ENCODE assay signal across 23 cellular contexts in the genomic region with DNA sequence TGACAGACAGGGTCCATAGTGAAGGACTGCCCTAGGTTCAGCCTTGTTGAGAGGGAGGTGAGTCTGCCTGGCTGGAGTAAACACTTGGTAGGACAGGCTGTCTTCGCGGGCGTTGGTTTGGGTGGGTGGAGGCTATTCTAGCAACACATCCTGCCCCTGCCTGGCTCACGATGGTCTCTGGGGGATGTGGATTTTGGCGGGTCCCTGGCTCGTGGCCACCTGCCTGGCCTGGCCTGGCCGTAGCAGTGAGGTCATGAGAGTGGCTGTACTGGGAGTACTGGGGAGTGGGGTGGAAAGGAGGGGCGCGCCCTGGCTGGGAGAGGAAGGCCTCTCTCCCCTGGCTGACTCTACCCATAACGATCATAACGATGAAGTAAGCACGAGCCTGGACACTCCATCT. TPM values are rescaled to one million over a fixed set of nuclear protein-coding genes. Genes with fewer than 3 reads are reported as not detected.
DNase-seq lines count a peak whose midpoint lies in the region; ATAC-seq, FAIRE-seq and TF ChIP-seq lines count a peak whose summit lies in the region.
"Had no signal": no experiment of that assay in that cellular context is flagged by ENCODE, and none has a peak within 500 bp of the region (broad histone marks: within the 10 kb centered on the region; RNA-seq: fewer than 3 reads in every experiment).

No MANE protein-coding gene starts in this region.

- H3K36me3 Mint-ChIP-seq in activated naive CD8-positive, alpha-beta T cell treated with anti-CD3 and anti-CD28 coated beads, Interleukin-2, amount 50 U/mL, for 24 hours (ENCODE audit: low read depth), result no peaks in the 10 kb centered on the region
- H3K36me3 Mint-ChIP-seq: activated CD8-positive, alpha-beta memory T cell treated with anti-CD3 and anti-CD28 coated beads, Interleukin-2, amount 10 ng/mL, durations not matched to agents 7 days and 5 days; activated naive CD4-positive, alpha-beta T cell treated with anti-CD3 and anti-CD28 coated beads, Interleukin-2, amount 50 U/mL, for 72 hours; CD4-positive, CD25-positive, alpha-beta regulatory T cell had no signal

- H2BK5ac ChIP-seq in neuronal stem cell (ENCODE audit: low read length), result no peak overlapping the region

- H3K36me3 ChIP-seq in K562 (ENCODE audit: control insufficient read depth, insufficient read depth, low read length) (no peaks in the 10 kb centered on the region), neuronal stem cell (replicated peaks in 1 of 2; ENCODE audit: control insufficient read depth in 2 of 2, insufficient read depth in 2 of 2, low read length in 2 of 2) (no peaks in the 10 kb centered on the region), tibial artery (no peaks in the 10 kb centered on the region), left lung (no peaks in the 10 kb centered on the region)
- H3K36me3 ChIP-seq: SJCRH30, spleen had no signal

- no peak overlapping the region for H4K91ac ChIP-seq in neuronal stem cell (ENCODE audit: low read depth, low read length, poor library complexity)

- 44% methylated on average over 12 of the region's 12 CpGs for WGBS in K562 (ENCODE audit: insufficient coverage, low coverage, missing lambda C conversion rate)
- WGBS in neuronal stem cell (ENCODE audit: extremely low coverage in 2 of 2, insufficient read length in 2 of 2, insufficient replicate concordance in 1 of 2), 2 donors, result no CpG with 5 or more reads among the region's 12 CpGs

- intact Hi-C loops in K562 (cut with micrococcal nuclease), result no loop called here
- intact Hi-C loops in Right ventricle myocardium superior (cut with DNase I), result no loop called here
- intact Hi-C loops in tibial artery (cut with DNase I; ENCODE audit: low total_unique reads), result no loop called here
- intact Hi-C loops in left lung (cut with DNase I), result no loop called here

- H3K4me2 ChIP-seq in K562 (ENCODE audit: insufficient read depth, low read length), result no peak overlapping the region
- no peak overlapping the region for H3K4me2 ChIP-seq in neuronal stem cell (ENCODE audit: insufficient read depth, low read length, poor library complexity, severe bottlenecking)

- H3K27me3 Mint-ChIP-seq in activated naive CD8-positive, alpha-beta T cell treated with anti-CD3 and anti-CD28 coated beads, Interleukin-2, amount 50 U/mL, for 24 hours, result peaks cover 1% of the 10 kb centered on the region
- H3K27me3 Mint-ChIP-seq: CD4-positive, CD25-positive, alpha-beta regulatory T cell had no signal

- BruUV-seq in K562 (replicated peaks; lab: Mats Ljungman, UMichigan), result no TSS peak

- H3K4ac ChIP-seq in neuronal stem cell (ENCODE audit: low read length), result no peak overlapping the region

- H3K79me2 ChIP-seq in K562 (ENCODE audit: control insufficient read depth, insufficient read depth, low read length), result no peaks in the 10 kb centered on the region

- no peak for FAIRE-seq in K562 (lab: Jason Lieb, UNC)
- FAIRE-seq: astrocyte, H54 had no signal

- no peak overlapping the region for H3K14ac ChIP-seq in neuronal stem cell (ENCODE audit: low read length)

- TF ChIP-seq CTCF in K562 (IDR thresholded peaks at IDR 0.05 in 2 of 3, conservative IDR thresholded peaks at IDR 0.05 in 1 of 3; ENCODE audit: insufficient read depth in 2 of 3, low read depth in 1 of 3, low read length in 3 of 3) (no peak), tibial artery (IDR thresholded peaks at IDR 0.05) (no peak), left lung (IDR thresholded peaks at IDR 0.05) (no peak)

- H3K27me3 ChIP-seq in K562 (ENCODE audit: control insufficient read depth in 2 of 2, insufficient read depth in 2 of 2, low read length in 2 of 2), result no peaks in the 10 kb centered on the region
- H3K27me3 ChIP-seq in neuronal stem cell (ENCODE audit: control insufficient read depth in 3 of 3, insufficient read depth in 3 of 3, low read depth in 1 of 3, low read length in 3 of 3), result peaks cover 0 to 25% (median 0%) of the 10 kb centered on the region in 3 experiments
- H3K27me3 ChIP-seq in tibial artery, result peaks cover 0 to 3% of the 10 kb centered on the region in 2 donors
- peaks cover 0 to 29% of the 10 kb centered on the region in 2 donors for H3K27me3 ChIP-seq in left lung
- H3K27me3 ChIP-seq: SJCRH30 had no signal

- POLR2A ChIA-PET in K562 (lab: Yijun Ruan, JAX), result interaction anchor here (1.1 to 1.5 kb wide), 2 partner anchors 9 to 12 kb away, joined by 4 to 8 read pairs; no protein-coding TSS in a partner anchor

- peaks cover 26 to 28% of the 10 kb centered on the region in 2 experiments for H3K4me1 ChIP-seq in K562 (replicated peaks in 1 of 2; ENCODE audit: control insufficient read depth in 2 of 2, insufficient read depth in 2 of 2, low read length in 2 of 2)
- H3K4me1 ChIP-seq in neuronal stem cell (ENCODE audit: control insufficient read depth in 2 of 2, insufficient read depth in 1 of 2, low read depth in 1 of 2, low read length in 2 of 2), result peaks cover 6 to 12% of the 10 kb centered on the region in 2 donors
- peaks cover 0 to 19% (median 10%) of the 10 kb centered on the region in 4 donors for H3K4me1 ChIP-seq in tibial artery
- peaks cover 0 to 10% of the 10 kb centered on the region in 2 donors for H3K4me1 ChIP-seq in left lung

- H2AK5ac ChIP-seq in neuronal stem cell (ENCODE audit: low read depth, low read length), result peak overlapping the region; percentile 0

- DNase-seq in K562 (ENCODE audit: extremely low read depth in 1 of 4, low spot score in 3 of 4), result no peak
- peak; percentile 90 for DNase-seq in Right ventricle myocardium superior
- no peak for DNase-seq in neuronal stem cell (ENCODE audit: low spot score)
- DNase-seq in tibial artery, result peak; percentile 75 to 79
- DNase-seq in left lung, result no peak
- no peak for DNase-seq in stimulated activated CD4-positive, alpha-beta T cell treated with anti-CD3 and anti-CD28 coated beads, Interleukin-15, amount 100 ng/mL, for 24 hours
- DNase-seq in NCI-H1092 (lab: John Stamatoyannopoulos, UW), result no peak
- no peak for DNase-seq in activated naive CD8-positive, alpha-beta T cell treated with anti-CD3 and anti-CD28 coated beads, Interleukin-2, amount 50 U/mL, for 24 hours
- DNase-seq: activated CD4-positive, alpha-beta T cell treated with anti-CD3 and anti-CD28 coated beads for 4 hours; activated CD8-positive, alpha-beta memory T cell treated with anti-CD3 and anti-CD28 coated beads, Interleukin-2, amount 10 ng/mL, durations not matched to agents 7 days and 5 days; CD4-positive, CD25-positive, alpha-beta regulatory T cell; effector CD8-positive, alpha-beta T cell; glutamatergic neuron; NCI-H146; NCI-H510A; SJCRH30; stimulated activated CD4-positive, alpha-beta T cell treated with anti-CD3 and anti-CD28 coated beads, Interleukin-4, amount 100 ng/mL, for 4 hours had no signal

- H3K4me1 Mint-ChIP-seq in activated naive CD8-positive, alpha-beta T cell treated with anti-CD3 and anti-CD28 coated beads, Interleukin-2, amount 50 U/mL, for 24 hours, result peaks cover 4% of the 10 kb centered on the region
- H3K4me1 Mint-ChIP-seq: activated CD8-positive, alpha-beta memory T cell treated with anti-CD3 and anti-CD28 coated beads, Interleukin-2, amount 10 ng/mL, durations not matched to agents 7 days and 5 days had no signal

- H2AFZ ChIP-seq in K562 (ENCODE audit: low read depth, low read length) (peak overlapping the region; percentile 50; the same call in 1 of the 2 replicates), neuronal stem cell (ENCODE audit: low read length) (no peak overlapping the region)

- ATAC-seq in K562 (peak; percentile 7; the same call in 2 of the 3 replicates), Right ventricle myocardium superior (ENCODE audit: poor library complexity) (peak; percentile 85), left lung (no peak)
- no peak for ATAC-seq in activated naive CD8-positive, alpha-beta T cell treated with anti-CD3 and anti-CD28 coated beads, Interleukin-2, amount 50 U/mL, for 24 hours
- ATAC-seq: activated CD8-positive, alpha-beta memory T cell treated with anti-CD3 and anti-CD28 coated beads, Interleukin-2, amount 10 ng/mL, durations not matched to agents 7 days and 5 days; activated naive CD4-positive, alpha-beta T cell treated with anti-CD3 and anti-CD28 coated beads, Interleukin-2, amount 50 U/mL, for 72 hours had no signal

- H2BK15ac ChIP-seq in neuronal stem cell (ENCODE audit: low read length), result peak overlapping the region; percentile 75

- H3K9me3 Mint-ChIP-seq in activated naive CD8-positive, alpha-beta T cell treated with anti-CD3 and anti-CD28 coated beads, Interleukin-2, amount 50 U/mL, for 24 hours, result no peaks in the 10 kb centered on the region
- H3K9me3 Mint-ChIP-seq: activated naive CD4-positive, alpha-beta T cell treated with anti-CD3 and anti-CD28 coated beads, Interleukin-2, amount 50 U/mL, for 72 hours; activated T-helper 1 cell treated with anti-CD3 and anti-CD28 coated beads, Interleukin-12 subunit alpha, Interleukin-12 subunit beta, Interleukin-2, Interleukin-4 antibody, amounts not matched to agents 30 ng/mL and 10 ng/mL and 1 ng/mL, durations not matched to agents 14 hours and 24 hours and 36 hours; CD4-positive, CD25-positive, alpha-beta regulatory T cell; neural crest cell had no signal

- no peak for TF ChIP-seq POLR2A in K562 (conservative IDR thresholded peaks at IDR 0.05)

- no peaks in the 10 kb centered on the region for H3K79me1 ChIP-seq in neuronal stem cell (ENCODE audit: low read depth, low read length)

- peak overlapping the region in 1 of 2 experiments; percentile 80; a peak in 2 of 4 replicates for H3K9ac ChIP-seq in K562 (ENCODE audit: insufficient read depth in 1 of 2, low read depth in 2 of 2, low read length in 2 of 2)
- peak overlapping the region; percentile 55 for H3K9ac ChIP-seq in neuronal stem cell (ENCODE audit: low read depth, low read length, poor library complexity)

- H2BK120ac ChIP-seq in neuronal stem cell (ENCODE audit: low read depth, low read length), result peak overlapping the region; percentile 33

- TF ChIP-seq RAD21 in K562 (CRISPR knock-in tag; conservative IDR thresholded peaks at IDR 0.05 in 1 of 2, IDR thresholded peaks at IDR 0.05 in 1 of 2), result no peak

- H3K27ac ChIP-seq in K562 (ENCODE audit: extremely low read depth, low read depth, low read length) (no peak overlapping the region), neuronal stem cell (replicated peaks; ENCODE audit: low read length) (no peak overlapping the region), tibial artery (peak overlapping the region in 1 of 2 donors; percentile 27), left lung (no peak overlapping the region)
- H3K27ac ChIP-seq: SJCRH30 had no signal

- H3K18ac ChIP-seq in neuronal stem cell (ENCODE audit: low read length), result peak overlapping the region; percentile 77

- H3K9me3 ChIP-seq in K562 (replicated peaks; ENCODE audit: control insufficient read depth, insufficient read depth, low read depth, low read length) (no peaks in the 10 kb centered on the region), neuronal stem cell (replicated peaks in 1 of 2; ENCODE audit: control insufficient read depth in 2 of 2, insufficient read depth in 1 of 2, low read depth in 1 of 2, low read length in 2 of 2) (no peaks in the 10 kb centered on the region), tibial artery (no peaks in the 10 kb centered on the region), left lung (no peaks in the 10 kb centered on the region)
- H3K9me3 ChIP-seq: SJCRH30, spleen had no signal

- H3K4me3 Mint-ChIP-seq in activated naive CD8-positive, alpha-beta T cell treated with anti-CD3 and anti-CD28 coated beads, Interleukin-2, amount 50 U/mL, for 24 hours, result no peak overlapping the region
- H3K4me3 Mint-ChIP-seq: activated CD8-positive, alpha-beta memory T cell treated with anti-CD3 and anti-CD28 coated beads, Interleukin-2, amount 10 ng/mL, durations not matched to agents 7 days and 5 days; activated T-helper 1 cell treated with anti-CD3 and anti-CD28 coated beads, Interleukin-12 subunit alpha, Interleukin-12 subunit beta, Interleukin-2, Interleukin-4 antibody, amounts not matched to agents 30 ng/mL and 10 ng/mL and 1 ng/mL, durations not matched to agents 14 hours and 24 hours and 36 hours; CD4-positive, CD25-positive, alpha-beta regulatory T cell; neural crest cell had no signal

- H3K27ac Mint-ChIP-seq in activated naive CD8-positive, alpha-beta T cell treated with anti-CD3 and anti-CD28 coated beads, Interleukin-2, amount 50 U/mL, for 24 hours, result no peak overlapping the region
- H3K27ac Mint-ChIP-seq: activated CD8-positive, alpha-beta memory T cell treated with anti-CD3 and anti-CD28 coated beads, Interleukin-2, amount 10 ng/mL, durations not matched to agents 7 days and 5 days; activated T-helper 1 cell treated with anti-CD3 and anti-CD28 coated beads, Interleukin-12 subunit alpha, Interleukin-12 subunit beta, Interleukin-2, Interleukin-4 antibody, amounts not matched to agents 30 ng/mL and 10 ng/mL and 1 ng/mL, durations not matched to agents 14 hours and 24 hours and 36 hours had no signal

- in situ Hi-C loops in K562 (cut with MboI), result no loop called here

- H3K9me1 ChIP-seq in K562 (ENCODE audit: control insufficient read depth, insufficient read depth, low read length), result no peaks in the 10 kb centered on the region

- H3K4me3 ChIP-seq in K562 (no peak overlapping the region), neuronal stem cell (ENCODE audit: low read length in 2 of 2) (no peak overlapping the region), tibial artery (no peak overlapping the region), left lung (no peak overlapping the region)
- H3K4me3 ChIP-seq: SJCRH30, spleen had no signal

- no peak overlapping the region for H4K8ac ChIP-seq in neuronal stem cell (ENCODE audit: low read depth, low read length)

- no peaks in the 10 kb centered on the region for H4K20me1 ChIP-seq in K562 (replicated peaks; ENCODE audit: control insufficient read depth, insufficient read depth, low read length)

- CTCF ChIA-PET in K562 (lab: Yijun Ruan, JAX; ENCODE audit: low intra/inter-chr PET ratio), result no interaction called here

- H2BK12ac ChIP-seq in neuronal stem cell (ENCODE audit: low read length), result peak overlapping the region; percentile 60

- no peak for TF ChIP-seq EP300 in K562 (IDR thresholded peaks at IDR 0.05; ENCODE audit: low read length)

- H3K23ac ChIP-seq in neuronal stem cell (ENCODE audit: low read depth, low read length, poor library complexity), result peak overlapping the region; percentile 76

RNA-seq across cellular contexts. Expression of gene MRPS18A, which starts 30.2 kb away (rescaled TPM):
- 30.9 and 95.8 TPM in 2 replicates for total RNA-seq in K562 (2011; cell fraction: chromatin; rRNA removed; ENCODE audit: low replicate concordance)
- total RNA-seq in K562 (2011; cell fraction: nucleolus; rRNA removed), result 81.3 and 96.7 TPM in 2 replicates
- total RNA-seq in K562 (2011; cell fraction: nucleoplasm; rRNA removed), result 48.8 and 57.7 TPM in 2 replicates
- total RNA-seq in K562 (2014; rRNA removed), result 130 and 161 TPM in 2 replicates
- total RNA-seq in K562 (2014; rRNA removed; fragmentation: Illumina TruSeq; extraction: Trizol), result 63.9 and 87.5 TPM in 2 replicates
- total RNA-seq in K562 (2015; rRNA removed; fragmentation: Illumina TruSeq; extraction: Trizol), result 115 and 119 TPM in 2 replicates
- 102 and 104 TPM in 2 replicates for total RNA-seq in K562 (2021)
- polyA plus RNA-seq in K562 (2011; rRNA removed), result 104 and 112 TPM in 2 replicates
- 155 and 252 TPM in 2 replicates for polyA plus RNA-seq in K562 (2011; cell fraction: cytosol; rRNA removed)
- 54.3 and 56.2 TPM in 2 replicates for polyA plus RNA-seq in K562 (2011; cell fraction: nucleus; rRNA removed)
- 113 and 127 TPM in 2 replicates for polyA plus RNA-seq in K562 (2012)
- polyA plus RNA-seq in K562 (2014; fragmentation: Illumina TruSeq; extraction: Trizol), result 159 and 185 TPM in 2 replicates
- 100 to 1,000 TPM; 204 to 243 TPM for polyA plus RNA-seq in K562 (2014; fragmentation: Nextera tagmentation; extraction: Ambion mirVana)
- 125 and 133 TPM in 2 replicates for polyA plus RNA-seq in K562 (2014; rRNA removed)
- 78.1 and 100 TPM in 2 replicates for polyA minus RNA-seq in K562 (2011; rRNA and poly(A)+ RNA removed)
- 41.0 and 52.2 TPM in 2 replicates for polyA minus RNA-seq in K562 (2011; cell fraction: cytosol; rRNA and poly(A)+ RNA removed)
- 41.9 and 47.8 TPM in 2 replicates for polyA minus RNA-seq in K562 (2011; cell fraction: nucleus; rRNA and poly(A)+ RNA removed)
- 39.5 TPM for total RNA-seq in Right ventricle myocardium superior
- polyA plus RNA-seq in neuronal stem cell (2013, experiment 1 of 2), result 52.5 TPM
- 51.4 TPM for polyA plus RNA-seq in neuronal stem cell (2013, experiment 2 of 2)
- total RNA-seq in left lung, result 10 to 100 TPM; 27.0 to 32.5 TPM

RNA-seq across cellular contexts. Expression of gene VEGFA, which starts 52.2 kb away (rescaled TPM):
- total RNA-seq in K562 (2011; cell fraction: chromatin; rRNA removed; ENCODE audit: low replicate concordance), result 511 and 945 TPM in 2 replicates
- 536 and 553 TPM in 2 replicates for total RNA-seq in K562 (2011; cell fraction: nucleolus; rRNA removed)
- total RNA-seq in K562 (2011; cell fraction: nucleoplasm; rRNA removed), result 559 and 592 TPM in 2 replicates
- total RNA-seq in K562 (2014; rRNA removed) (124 and 144 TPM in 2 replicates), K562 (2014; rRNA removed; fragmentation: Illumina TruSeq; extraction: Trizol) (66.5 and 70.7 TPM in 2 replicates), K562 (2015; rRNA removed; fragmentation: Illumina TruSeq; extraction: Trizol) (25.8 and 27.0 TPM in 2 replicates), K562 (2021) (131 and 159 TPM in 2 replicates), Right ventricle myocardium superior (230 TPM), left lung (100 to 1,000 TPM; 147 to 154 TPM)
- polyA plus RNA-seq in K562 (2011; rRNA removed) (271 and 467 TPM in 2 replicates), K562 (2014; fragmentation: Illumina TruSeq; extraction: Trizol) (134 and 172 TPM in 2 replicates), K562 (2014; fragmentation: Nextera tagmentation; extraction: Ambion mirVana) (10 to 100 TPM; 14.0 to 16.0 TPM), K562 (2014; rRNA removed) (179 and 182 TPM in 2 replicates)
- polyA plus RNA-seq in K562 (2011; cell fraction: cytosol; rRNA removed), result 222 and 346 TPM in 2 replicates
- polyA plus RNA-seq in K562 (2011; cell fraction: nucleus; rRNA removed), result 1,880 and 1,961 TPM in 2 replicates
- polyA plus RNA-seq in K562 (2012), result 112 and 555 TPM in 2 replicates
- polyA minus RNA-seq in K562 (2011; rRNA and poly(A)+ RNA removed), result 359 and 374 TPM in 2 replicates
- 79.8 and 123 TPM in 2 replicates for polyA minus RNA-seq in K562 (2011; cell fraction: cytosol; rRNA and poly(A)+ RNA removed)
- polyA minus RNA-seq in K562 (2011; cell fraction: nucleus; rRNA and poly(A)+ RNA removed), result 310 and 397 TPM in 2 replicates
- polyA plus RNA-seq in neuronal stem cell (2013, experiment 1 of 2), result 29.0 TPM
- 29.1 TPM for polyA plus RNA-seq in neuronal stem cell (2013, experiment 2 of 2)

Comparison
In these comparisons a context has a peak if more than half of its experiments do, and no peak if none do; other contexts are left out.
1. ATAC-seq: peak in K562 (single experiment) and Right ventricle myocardium superior (single experiment); none in left lung (single experiment) and activated naive CD8-positive, alpha-beta T cell treated with anti-CD3 and anti-CD28 coated beads, Interleukin-2, amount 50 U/mL, for 24 hours (single experiment).
2. DNase-seq: peak in Right ventricle myocardium superior (single experiment) and tibial artery (2 of 2); none in K562 (0 of 4), neuronal stem cell (single experiment), left lung (0 of 2), stimulated activated CD4-positive, alpha-beta T cell treated with anti-CD3 and anti-CD28 coated beads, Interleukin-15, amount 100 ng/mL, for 24 hours (single experiment), NCI-H1092 (single experiment) and activated naive CD8-positive, alpha-beta T cell treated with anti-CD3 and anti-CD28 coated beads, Interleukin-2, amount 50 U/mL, for 24 hours (single experiment).